In the genomic region with DNA sequence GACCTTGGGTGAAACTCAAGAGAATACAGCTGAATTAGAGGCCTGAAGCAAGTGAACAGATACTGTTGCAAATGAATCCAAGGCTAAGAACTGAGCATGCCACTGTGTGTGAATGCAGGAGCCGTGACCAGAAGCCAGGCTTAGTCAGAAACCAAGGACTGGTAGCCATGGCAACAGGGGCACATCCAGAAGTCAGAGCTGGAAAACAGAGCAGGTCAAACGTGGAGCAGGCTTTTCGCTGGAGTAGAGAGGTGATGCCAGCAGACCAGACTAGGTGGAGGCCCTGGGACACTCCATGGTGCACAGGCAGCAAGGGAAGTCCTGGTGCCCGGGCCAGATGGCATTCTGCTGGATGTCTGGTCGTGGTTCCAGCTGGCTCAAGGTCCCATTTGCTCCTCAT, we compare ENCODE assay signal across 8 cellular contexts.
DNase-seq lines count a peak whose midpoint lies in the region; ATAC-seq and TF ChIP-seq lines count a peak whose summit lies in the region.

No MANE protein-coding gene starts in this region.

- H3K36me3 ChIP-seq in WERI-Rb-1, result no peaks in the 10 kb centered on the region

- no peaks in the 10 kb centered on the region for H3K27me3 ChIP-seq in WERI-Rb-1 (ENCODE audit: insufficient read depth, low read depth, severe bottlenecking)

- H3K4me3 ChIP-seq in AG10803 (ENCODE audit: low read length), result no peak overlapping the region
- H3K4me3 ChIP-seq in WERI-Rb-1 (ENCODE audit: low read depth, low read length), result no peak overlapping the region

- peak; percentile 81 for DNase-seq in AG10803 (ENCODE audit: low read depth)
- DNase-seq in NCI-H1092 treated with DMSO at 0.1 percent for 48 hours (lab: John Stamatoyannopoulos, UW), result peak; percentile 69
- peak in 30 of 56 donors; percentile 3 to 69 (median 26) for DNase-seq in amygdala (lab: John Stamatoyannopoulos, UW)
- peak; percentile 89 for DNase-seq in iris pigment epithelial cell (ENCODE audit: low read depth)
- no peak for DNase-seq in DMS114 treated with DMSO at 0.1 percent for 48 hours (lab: John Stamatoyannopoulos, UW; ENCODE audit: unreplicated experiment)
- DNase-seq in WERI-Rb-1, result no peak

- H3K27ac ChIP-seq in WERI-Rb-1, result no peak overlapping the region

- TF ChIP-seq CTCF in AG10803 (conservative IDR thresholded peaks at IDR 0.05; ENCODE audit: low read length) (no peak), WERI-Rb-1 (IDR thresholded peaks at IDR 0.05; ENCODE audit: low read depth, low read length) (no peak)

- ATAC-seq in GM21390 (IDR thresholded peaks at IDR 0.05; ENCODE audit: unreplicated experiment) (no peak), GM18907 (IDR thresholded peaks at IDR 0.05; ENCODE audit: unreplicated experiment) (no peak)

- no peaks in the 10 kb centered on the region for H3K9me3 ChIP-seq in WERI-Rb-1 (ENCODE audit: severe bottlenecking)

Comparison
In these comparisons a context has a peak if more than half of its experiments do, and no peak if none do; other contexts are left out.
1. DNase-seq: peak in AG10803 (single experiment), NCI-H1092 treated with DMSO at 0.1 percent for 48 hours (single experiment), amygdala (30 of 56) and iris pigment epithelial cell (single experiment); none in DMS114 treated with DMSO at 0.1 percent for 48 hours (single experiment) and WERI-Rb-1 (single experiment).